ENCODE assay signal across 8 cellular contexts in the genomic region with DNA sequence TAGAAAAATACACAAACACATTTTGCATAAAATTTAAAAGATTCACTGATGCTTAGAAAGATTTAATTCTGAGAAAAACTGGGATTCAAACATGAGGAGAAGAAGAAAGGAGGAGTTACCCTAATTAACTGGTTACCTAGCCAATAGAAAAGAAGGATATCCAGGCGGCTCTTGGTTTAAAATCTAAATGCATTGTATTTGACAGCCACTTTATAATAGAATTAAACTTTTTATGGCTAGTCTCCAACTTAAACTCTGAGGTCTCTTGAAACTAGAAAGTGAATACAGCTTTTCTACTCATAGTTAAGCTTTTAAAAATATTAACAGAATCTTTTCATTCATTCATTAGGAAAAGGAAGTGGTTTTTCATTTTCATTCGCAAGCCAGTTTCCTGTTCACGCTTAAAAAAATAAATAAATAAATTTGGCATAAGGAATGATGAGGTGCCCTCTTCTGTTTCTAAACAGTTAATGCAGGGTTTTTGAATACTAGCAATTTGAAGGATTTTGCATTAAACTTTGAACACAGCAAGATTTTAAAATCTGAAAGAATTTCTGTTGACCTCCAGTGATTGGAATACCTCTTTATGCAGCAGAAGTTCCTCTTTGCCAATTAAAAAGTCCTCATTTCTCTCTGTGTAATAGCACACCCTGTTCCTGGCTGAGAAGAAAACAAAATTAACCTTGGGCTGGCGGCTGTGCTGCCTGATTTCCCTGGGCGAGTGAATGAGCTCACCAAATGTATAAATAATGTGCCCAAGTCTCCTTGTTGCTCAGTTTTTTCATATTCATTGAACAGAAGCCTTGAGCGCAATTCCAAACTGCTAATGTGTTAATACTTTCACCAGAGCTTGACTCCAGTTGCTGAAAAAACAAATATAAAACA.
DNase-seq lines count a peak whose midpoint lies in the region; ATAC-seq lines count a peak whose summit lies in the region.

No MANE protein-coding gene starts in this region.

- H3K27me3 Mint-ChIP-seq in memory B cell = no peaks in the 10 kb centered on the region

- H3K4me1 Mint-ChIP-seq in memory B cell = peaks cover 32% of the 10 kb centered on the region

- peak; percentile 54 for ATAC-seq in GM18861 (IDR thresholded peaks at IDR 0.05; ENCODE audit: unreplicated experiment)
- peak; percentile 51 for ATAC-seq in HG03196 (IDR thresholded peaks at IDR 0.05; ENCODE audit: unreplicated experiment)
- peak; percentile 9 for ATAC-seq in memory B cell (ENCODE audit: low read depth)

- H3K27ac Mint-ChIP-seq in memory B cell = peak overlapping the region; percentile 83

- no peaks in the 10 kb centered on the region for H3K36me3 Mint-ChIP-seq in memory B cell

- H3K9me3 Mint-ChIP-seq in memory B cell = no peaks in the 10 kb centered on the region

- DNase-seq in AG20443 (ENCODE audit: low spot score) (peak; percentile 26), NCI-H774 (lab: John Stamatoyannopoulos, UW) (peak; percentile 77), memory B cell (ENCODE audit: low spot score in 2 of 2) (no peak), amniotic stem cell (lab: John Stamatoyannopoulos, UW) (no peak), SKM-1 treated with dmso at 0.1 percent for 144 hours (lab: John Stamatoyannopoulos, UW; ENCODE audit: unreplicated experiment) (no peak)
- DNase-seq in central memory CD4-positive, alpha-beta T cell = peak; percentile 2

- peak overlapping the region; percentile 69 for H3K4me3 Mint-ChIP-seq in memory B cell

Comparison
In these comparisons a context has a peak if more than half of its experiments do, and no peak if none do; other contexts are left out.
1. DNase-seq: peak in AG20443 (single experiment), NCI-H774 (single experiment) and central memory CD4-positive, alpha-beta T cell (single experiment); none in memory B cell (0 of 2), amniotic stem cell (single experiment) and SKM-1 treated with dmso at 0.1 percent for 144 hours (single experiment).
2. Peak in every context shown above with its lines, with median percentiles within 50 percentile points of each other: ATAC-seq.